Comparison of ENCODE assay signal across 8 cellular contexts in the genomic region with DNA sequence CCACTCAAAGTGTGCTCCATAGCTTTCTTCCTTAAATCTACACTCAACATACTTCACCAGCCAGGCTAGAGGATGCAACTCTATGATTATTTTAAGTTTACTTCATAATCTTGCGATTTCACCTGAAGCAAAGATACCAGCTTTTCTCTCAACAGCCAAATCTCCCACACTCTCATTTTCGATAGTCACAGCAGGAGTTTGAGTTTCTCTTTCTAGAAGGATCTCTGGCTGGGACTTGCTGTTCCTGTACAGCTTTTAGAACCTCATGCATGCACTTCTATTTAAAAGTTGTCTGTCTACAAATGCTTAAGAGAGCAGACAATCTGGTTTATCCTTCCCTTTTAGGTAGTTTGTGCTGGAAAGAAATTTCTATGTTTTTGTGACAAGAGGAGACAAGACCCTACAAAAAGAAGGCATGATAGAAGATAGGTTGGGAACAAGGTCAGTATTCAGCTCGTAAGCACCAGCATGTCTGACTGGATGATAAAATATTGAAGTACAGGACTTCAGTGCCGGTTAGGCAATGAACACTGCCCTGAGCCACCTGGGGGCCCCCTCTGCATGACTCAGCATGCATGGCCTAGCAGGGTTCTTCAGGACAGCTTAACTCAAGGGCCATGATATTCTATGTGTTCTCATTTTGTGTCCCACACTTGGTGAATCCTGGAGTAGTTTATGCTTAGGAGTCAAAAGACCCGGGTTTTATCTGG.
DNase-seq lines count a peak whose midpoint lies in the region; ATAC-seq and TF ChIP-seq lines count a peak whose summit lies in the region.

No MANE protein-coding gene starts in this region.

- WGBS in mammary epithelial cell (ENCODE audit: low coverage, missing lambda C conversion rate): 53% methylated on average over 5 of the region's 5 CpGs
- 68 to 72% methylated on average over 5 of the region's 5 CpGs for WGBS in lower leg skin, 2 donors

- peaks cover 9% of the 10 kb centered on the region for H3K4me1 ChIP-seq in mammary epithelial cell (ENCODE audit: insufficient read depth, low read length)

- DNase-seq in GM12865 (ENCODE audit: low read depth) (peak; percentile 80), M059J (ENCODE audit: low read depth) (peak; percentile 79), mammary epithelial cell (peak; percentile 74), lower leg skin (ENCODE audit: low spot score in 2 of 2) (no peak)

- ATAC-seq in GM21515 (IDR thresholded peaks at IDR 0.05; ENCODE audit: unreplicated experiment) (peak; percentile 58), HG03025 (IDR thresholded peaks at IDR 0.05; ENCODE audit: low FRiP score, unreplicated experiment) (no peak), HG03039 (IDR thresholded peaks at IDR 0.05; ENCODE audit: unreplicated experiment) (no peak)

- dilution Hi-C loops in mammary epithelial cell (cut with HindIII; ENCODE audit: low sequenced_read_pairs): no loop called here

- in situ Hi-C loops in mammary epithelial cell (cut with MboI; ENCODE audit: low sequenced_read_pairs in 2 of 2): loop anchor here in 1 of 2 donors (25.0 kb wide), 1 partner anchor 233 kb away; no protein-coding TSS in a partner anchor

- CTCF ChIA-PET in mammary epithelial cell (lab: Charles Lee; ENCODE audit: low non-redundant PET): interaction anchor here (0.6 to 0.7 kb wide), 2 partner anchors 30 to 307 kb away, joined by 3 read pairs; no protein-coding TSS in a partner anchor

- TF ChIP-seq CTCF in GM12865 (IDR thresholded peaks at IDR 0.05; ENCODE audit: insufficient read depth, low read depth, low read length, missing control alignments) (peak; percentile 19), mammary epithelial cell (conservative IDR thresholded peaks at IDR 0.05 in 1 of 2, IDR thresholded peaks at IDR 0.05 in 1 of 2; ENCODE audit: extremely low read depth in 1 of 2, insufficient read depth in 1 of 2, low read depth in 1 of 2, low read length in 2 of 2) (peak in 1 of 2 donors; percentile 43), lower leg skin (IDR thresholded peaks at IDR 0.05) (no peak)

- no peak for TF ChIP-seq POLR2A in lower leg skin (IDR thresholded peaks at IDR 0.05)

- no peak overlapping the region for H3K27ac ChIP-seq in mammary epithelial cell (ENCODE audit: insufficient read depth, low read depth, low read length)

- no peaks in the 10 kb centered on the region for H4K20me1 ChIP-seq in mammary epithelial cell (ENCODE audit: insufficient read depth, low read length)

- H3K9me3 Mint-ChIP-seq in stimulated activated naive CD8-positive, alpha-beta T cell treated with anti-CD3 and anti-CD28 coated beads, Interleukin-15, Interleukin-2, amounts not matched to agents 100 ng/mL and 50 ng/mL, for 24 hours: peaks cover 4% of the 10 kb centered on the region

- H3K27me3 Mint-ChIP-seq in stimulated activated naive CD8-positive, alpha-beta T cell treated with anti-CD3 and anti-CD28 coated beads, Interleukin-15, Interleukin-2, amounts not matched to agents 100 ng/mL and 50 ng/mL, for 24 hours: no peaks in the 10 kb centered on the region

- peaks cover 3% of the 10 kb centered on the region for H3K36me3 Mint-ChIP-seq in stimulated activated naive CD8-positive, alpha-beta T cell treated with anti-CD3 and anti-CD28 coated beads, Interleukin-15, Interleukin-2, amounts not matched to agents 100 ng/mL and 50 ng/mL, for 24 hours (ENCODE audit: low read depth)

- no peak overlapping the region for H3K9ac ChIP-seq in mammary epithelial cell (ENCODE audit: insufficient read depth, low read length)

- H3K36me3 ChIP-seq in mammary epithelial cell (ENCODE audit: insufficient read depth, low read length): no peaks in the 10 kb centered on the region

- no peak overlapping the region for H3K4me3 Mint-ChIP-seq in stimulated activated naive CD8-positive, alpha-beta T cell treated with anti-CD3 and anti-CD28 coated beads, Interleukin-15, Interleukin-2, amounts not matched to agents 100 ng/mL and 50 ng/mL, for 24 hours

- peaks cover 5% of the 10 kb centered on the region for H3K9me3 ChIP-seq in mammary epithelial cell (replicated peaks; ENCODE audit: insufficient read depth, low read length)

- no peak overlapping the region for H3K4me2 ChIP-seq in mammary epithelial cell (ENCODE audit: insufficient read depth, low read depth, low read length)

- intact Hi-C loops in mammary epithelial cell (cut with micrococcal nuclease) (loop anchor here (1.0 kb wide), 2 partner anchors 234 to 307 kb away; no protein-coding TSS in a partner anchor), lower leg skin (cut with DNase I; ENCODE audit: low total_unique reads) (no loop called here)

- H3K27me3 ChIP-seq in mammary epithelial cell (ENCODE audit: insufficient read depth, low read length): no peaks in the 10 kb centered on the region

- peak overlapping the region; percentile 36 for H3K27ac Mint-ChIP-seq in stimulated activated naive CD8-positive, alpha-beta T cell treated with anti-CD3 and anti-CD28 coated beads, Interleukin-15, Interleukin-2, amounts not matched to agents 100 ng/mL and 50 ng/mL, for 24 hours

- no TSS peak for BruUV-seq in mammary epithelial cell (replicated peaks; lab: Mats Ljungman, UMichigan)

- peak overlapping the region; percentile 72 for H2AFZ ChIP-seq in mammary epithelial cell (ENCODE audit: low read depth, low read length)

- no peak overlapping the region for H3K4me3 ChIP-seq in GM12865 (ENCODE audit: low read depth, low read length)
- no peak overlapping the region for H3K4me3 ChIP-seq in mammary epithelial cell (replicated peaks in 1 of 3; ENCODE audit: insufficient read depth in 1 of 3, low read depth in 2 of 3, low read length in 3 of 3)
- no peak overlapping the region for H3K4me3 ChIP-seq in lower leg skin (ENCODE audit: low read depth, poor library complexity, severe bottlenecking)

- peaks cover 59% of the 10 kb centered on the region for H3K4me1 Mint-ChIP-seq in stimulated activated naive CD8-positive, alpha-beta T cell treated with anti-CD3 and anti-CD28 coated beads, Interleukin-15, Interleukin-2, amounts not matched to agents 100 ng/mL and 50 ng/mL, for 24 hours (ENCODE audit: low read depth)

- no peaks in the 10 kb centered on the region for H3K79me2 ChIP-seq in mammary epithelial cell (ENCODE audit: insufficient read depth, low read length)

Comparison
In these comparisons a context has a peak if more than half of its experiments do, and no peak if none do; other contexts are left out.
1. DNase-seq: peak in GM12865 (single experiment), M059J (single experiment) and mammary epithelial cell (single experiment); none in lower leg skin (0 of 2).